21 cellular contexts compared by ENCODE assay signal in genomic region chr20:37539424-37539823, GRCh38.
DNase-seq lines count a peak whose midpoint lies in the region; ATAC-seq and TF ChIP-seq lines count a peak whose summit lies in the region.
"Had no signal": no experiment of that assay in that cellular context is flagged by ENCODE, and none has a peak within 500 bp of the region (broad histone marks: within the 10 kb centered on the region; RNA-seq: fewer than 3 reads in every experiment).

No MANE protein-coding gene starts in this region.

- ATAC-seq in RWPE2 (ENCODE audit: low read depth) (no peak), GM19324 (IDR thresholded peaks at IDR 0.05; ENCODE audit: low FRiP score, unreplicated experiment) (no peak), GM19035 (IDR thresholded peaks at IDR 0.05; ENCODE audit: unreplicated experiment) (no peak)
- ATAC-seq: A549, GM23338, HCT116 had no signal

- TF ChIP-seq CTCF in RWPE2 (IDR thresholded peaks at IDR 0.05; ENCODE audit: poor library complexity, severe bottlenecking) (no peak), coronary artery (IDR thresholded peaks at IDR 0.05) (no peak)

- H3K27me3 ChIP-seq in RWPE2 (ENCODE audit: insufficient read depth, poor library complexity, severe bottlenecking), result no peaks in the 10 kb centered on the region
- H3K27me3 ChIP-seq: BE2C; BLaER1 treated with 17β-estradiol and CSF1 and Interleukin-3, amounts not matched to agents 10 nM and 100 nM had no signal

- no peak overlapping the region for H3K4me3 ChIP-seq in RWPE2 (ENCODE audit: severe bottlenecking)
- no peak overlapping the region for H3K4me3 ChIP-seq in coronary artery
- H3K4me3 ChIP-seq: A549; BLaER1 treated with 17β-estradiol and CSF1 and Interleukin-3, amounts not matched to agents 10 nM and 100 nM; GM23338 had no signal

- H3K27ac ChIP-seq in RWPE2 (ENCODE audit: poor library complexity, severe bottlenecking) (no peak overlapping the region), coronary artery (no peak overlapping the region)
- H3K27ac ChIP-seq: A549; BLaER1 treated with 17β-estradiol and CSF1 and Interleukin-3, amounts not matched to agents 10 nM and 100 nM had no signal

- peak; percentile 14 for DNase-seq in activated effector memory CD4-positive, alpha-beta T cell treated with anti-CD3 and anti-CD28 coated beads, Interleukin-2, amount 50 U/mL, for 16 hours
- no peak for DNase-seq in activated effector memory CD4-positive, alpha-beta T cell treated with Interleukin-2 at 50 U/mL for 16 hours
- DNase-seq in RWPE2 (ENCODE audit: low spot score) (peak; percentile 20), coronary artery (ENCODE audit: low spot score) (peak; percentile 2), HuH-7 (ENCODE audit: low spot score) (no peak)
- DNase-seq: 8988T; ACHN; AML-193; BE2C; Calu3; CD4-positive, alpha-beta T cell; CD8-positive, alpha-beta memory T cell; DMS53; DMS79 treated with DMSO at 0.1 percent for 48 hours; H9 had no signal

- no peaks in the 10 kb centered on the region for H3K36me3 ChIP-seq in RWPE2 (ENCODE audit: low read depth)
- H3K36me3 ChIP-seq: BE2C; BLaER1 treated with 17β-estradiol and CSF1 and Interleukin-3, amounts not matched to agents 10 nM and 100 nM had no signal

- peaks cover 12% of the 10 kb centered on the region for H3K4me1 ChIP-seq in RWPE2 (ENCODE audit: insufficient read depth, poor library complexity, severe bottlenecking)
- H3K4me1 ChIP-seq: BE2C had no signal

- H3K9me3 ChIP-seq in RWPE2 (ENCODE audit: severe bottlenecking), result no peaks in the 10 kb centered on the region
- H3K9me3 ChIP-seq: A549; BE2C; BLaER1 treated with 17β-estradiol and CSF1 and Interleukin-3, amounts not matched to agents 10 nM and 100 nM had no signal

Comparison
In these comparisons a context has a peak if more than half of its experiments do, and no peak if none do; other contexts are left out.
1. DNase-seq: peak in activated effector memory CD4-positive, alpha-beta T cell treated with anti-CD3 and anti-CD28 coated beads, Interleukin-2, amount 50 U/mL, for 16 hours (single experiment), RWPE2 (single experiment) and coronary artery (single experiment); none in activated effector memory CD4-positive, alpha-beta T cell treated with Interleukin-2 at 50 U/mL for 16 hours (single experiment) and HuH-7 (single experiment).